1 cellular context compared by ENCODE assay signal in the genomic region with DNA sequence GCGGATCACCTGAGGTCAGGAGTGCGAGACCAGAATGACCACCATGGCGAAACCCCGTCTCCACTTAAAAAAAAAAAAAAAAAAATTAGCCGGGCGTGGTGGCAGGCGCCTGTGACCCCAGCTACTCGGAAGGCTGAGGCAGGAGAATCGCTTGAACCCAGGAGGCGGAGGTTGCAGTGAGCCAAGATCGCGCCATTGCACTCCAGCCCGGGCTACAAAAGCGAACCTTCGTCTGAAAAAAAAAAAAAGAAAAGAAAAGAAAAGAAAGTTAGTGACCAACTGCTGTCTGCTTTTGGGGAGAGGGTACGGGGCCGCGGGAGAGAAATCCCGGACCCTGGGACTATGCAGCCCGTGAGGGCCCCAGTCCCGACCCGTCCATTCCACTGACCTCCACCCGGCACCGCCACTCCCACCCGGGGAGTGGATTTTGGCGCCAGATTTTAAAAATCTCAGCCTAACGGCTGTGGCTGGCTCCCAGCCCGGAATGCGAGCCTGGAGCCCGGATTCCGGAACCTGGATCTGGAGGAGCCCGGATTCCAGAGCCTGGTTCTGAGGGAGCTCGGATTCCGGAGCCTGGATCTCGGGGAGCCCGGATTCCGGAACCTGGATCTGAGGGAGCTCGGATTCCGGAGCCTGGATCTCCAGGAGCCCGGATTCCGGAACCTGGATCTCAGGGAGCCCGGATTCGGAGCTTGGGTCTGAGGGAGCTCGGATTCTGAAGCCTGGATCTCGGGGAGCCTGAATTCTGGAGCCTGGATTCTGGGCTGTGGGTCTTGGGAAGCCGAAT.
TF ChIP-seq lines count a peak whose summit lies in the region.

No MANE protein-coding gene starts in this region.

TF ChIP-seq in HEK293, 187 proteins besides CTCF, POLR2A, EP300 and RAD21 (continued from another document):
- TF ChIP-seq, protein P1, sequence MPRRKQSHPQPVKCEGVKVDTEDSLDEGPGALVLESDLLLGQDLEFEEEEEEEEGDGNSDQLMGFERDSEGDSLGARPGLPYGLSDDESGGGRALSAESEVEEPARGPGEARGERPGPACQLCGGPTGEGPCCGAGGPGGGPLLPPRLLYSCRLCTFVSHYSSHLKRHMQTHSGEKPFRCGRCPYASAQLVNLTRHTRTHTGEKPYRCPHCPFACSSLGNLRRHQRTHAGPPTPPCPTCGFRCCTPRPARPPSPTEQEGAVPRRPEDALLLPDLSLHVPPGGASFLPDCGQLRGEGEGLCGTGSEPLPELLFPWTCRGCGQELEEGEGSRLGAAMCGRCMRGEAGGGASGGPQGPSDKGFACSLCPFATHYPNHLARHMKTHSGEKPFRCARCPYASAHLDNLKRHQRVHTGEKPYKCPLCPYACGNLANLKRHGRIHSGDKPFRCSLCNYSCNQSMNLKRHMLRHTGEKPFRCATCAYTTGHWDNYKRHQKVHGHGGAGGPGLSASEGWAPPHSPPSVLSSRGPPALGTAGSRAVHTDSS (tag by site-specific recombination; IDR thresholded peaks at IDR 0.05): peak; percentile 51; the same call in 1 of the 2 replicates
- TF ChIP-seq ZNF792 (tag by site-specific recombination; IDR thresholded peaks at IDR 0.05): no peak
- peak; percentile 34; the same call in 1 of the 2 replicates for TF ChIP-seq ZBTB21 (tag by site-specific recombination; IDR thresholded peaks at IDR 0.05)
- peak; percentile 72 for TF ChIP-seq KLF9 (tag by site-specific recombination; IDR thresholded peaks at IDR 0.05; ENCODE audit: low read depth)
- peak; percentile 55; the same call in 1 of the 2 replicates for TF ChIP-seq KLF16 (tag by site-specific recombination; IDR thresholded peaks at IDR 0.05)
- peak; percentile 64 for TF ChIP-seq GLIS1 (tag by site-specific recombination; IDR thresholded peaks at IDR 0.05)
- TF ChIP-seq, protein P2, sequence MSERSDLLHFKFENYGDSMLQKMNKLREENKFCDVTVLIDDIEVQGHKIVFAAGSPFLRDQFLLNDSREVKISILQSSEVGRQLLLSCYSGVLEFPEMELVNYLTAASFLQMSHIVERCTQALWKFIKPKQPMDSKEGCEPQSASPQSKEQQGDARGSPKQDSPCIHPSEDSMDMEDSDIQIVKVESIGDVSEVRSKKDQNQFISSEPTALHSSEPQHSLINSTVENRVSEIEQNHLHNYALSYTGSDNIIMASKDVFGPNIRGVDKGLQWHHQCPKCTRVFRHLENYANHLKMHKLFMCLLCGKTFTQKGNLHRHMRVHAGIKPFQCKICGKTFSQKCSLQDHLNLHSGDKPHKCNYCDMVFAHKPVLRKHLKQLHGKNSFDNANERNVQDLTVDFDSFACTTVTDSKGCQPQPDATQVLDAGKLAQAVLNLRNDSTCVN (tag by site-specific recombination; optimal IDR thresholded peaks at IDR 0.05): peak; percentile 42
- TF ChIP-seq EGR2 (tag by site-specific recombination; IDR thresholded peaks at IDR 0.05; ENCODE audit: low read depth): no peak
- TF ChIP-seq KLF8 (tag by site-specific recombination; IDR thresholded peaks at IDR 0.05): peak; percentile 96
